In genomic region chr17:75837899-75838298, GRCh38 we compare ENCODE assay signal across 29 cellular contexts. TPM values are rescaled to one million over a fixed set of nuclear protein-coding genes. Genes with fewer than 3 reads are reported as not detected.
DNase-seq lines count a peak whose midpoint lies in the region; ATAC-seq and TF ChIP-seq lines count a peak whose summit lies in the region.
"Had no signal": no experiment of that assay in that cellular context is flagged by ENCODE, and none has a peak within 500 bp of the region (broad histone marks: within the 10 kb centered on the region; RNA-seq: fewer than 3 reads in every experiment).

No MANE protein-coding gene starts in this region.

- no peaks in the 10 kb centered on the region for H3K27me3 Mint-ChIP-seq in activated CD4-positive, alpha-beta T cell treated with anti-CD3 and anti-CD28 coated beads for 36 hours
- no peaks in the 10 kb centered on the region for H3K27me3 Mint-ChIP-seq in effector memory CD8-positive, alpha-beta T cell
- no peaks in the 10 kb centered on the region for H3K27me3 Mint-ChIP-seq in progenitor cell of endocrine pancreas
- H3K27me3 Mint-ChIP-seq: activated B cell treated with CpG ODN at 0.5 μM for 24 hours; brain; CD4-positive, CD25-positive, alpha-beta regulatory T cell; stimulated activated naive B cell treated with anti-CD40 and anti-IgM and Interleukin-4, amounts not matched to agents 10 μg/mL and 1 μg/mL and 100 μg/mL, for 72 hours had no signal

- H3K36me3 ChIP-seq in ascending aorta: peaks cover 10 to 49% of the 10 kb centered on the region in 2 donors
- H3K36me3 ChIP-seq: prostate gland, SJSA1 had no signal

- intact Hi-C loops in activated CD4-positive, alpha-beta T cell treated with anti-CD3 and anti-CD28 coated beads for 36 hours (cut with DNase I, micrococcal nuclease): no loop called here
- intact Hi-C loops in ascending aorta (cut with DNase I): no loop called here

- H3K9me3 ChIP-seq in ascending aorta: no peaks in the 10 kb centered on the region
- H3K9me3 ChIP-seq: adrenal gland, prostate gland, SJSA1, suprapubic skin had no signal

- DNase-seq in activated CD4-positive, alpha-beta T cell treated with anti-CD3 and anti-CD28 coated beads for 36 hours: no peak
- no peak for DNase-seq in activated CD4-positive, alpha-beta T cell treated with anti-CD3 and anti-CD28 coated beads for 48 hours
- DNase-seq in RWPE1 (ENCODE audit: low spot score) (no peak), progenitor cell of endocrine pancreas (ENCODE audit: low spot score, unreplicated experiment) (no peak), ascending aorta (ENCODE audit: low spot score in 2 of 2) (no peak), dermis blood vessel endothelial cell (no peak)
- DNase-seq in effector memory CD8-positive, alpha-beta T cell: no peak
- DNase-seq: activated B cell treated with CpG ODN at 0.5 μM for 24 hours; activated CD4-positive, alpha-beta T cell treated with anti-CD3 and anti-CD28 coated beads, Interleukin-2, amount 50 U/mL, for 4 hours; activated gamma-delta T cell treated with Interleukin-2 at 50 U/mL for 16 hours; CD4-positive, CD25-positive, alpha-beta regulatory T cell; effector CD4-positive, alpha-beta T cell; erythroblast; IMR-90; NCI-H1092 treated with DMSO at 0.1 percent for 48 hours; NCI-H1930; NCI-H526 treated with DMSO at 0.1 percent for 48 hours; stimulated activated CD4-positive, alpha-beta T cell treated with anti-CD3 and anti-CD28 coated beads, Interleukin-4, amount 100 ng/mL, for 24 hours; stimulated activated naive B cell treated with anti-CD40 and anti-IgM and Interleukin-4, amounts not matched to agents 10 μg/mL and 1 μg/mL and 100 μg/mL, for 72 hours; T-helper 1 cell had no signal

- peak overlapping the region; percentile 37 for H3K27ac Mint-ChIP-seq in activated CD4-positive, alpha-beta T cell treated with anti-CD3 and anti-CD28 coated beads for 36 hours
- H3K27ac Mint-ChIP-seq in effector memory CD8-positive, alpha-beta T cell: peak overlapping the region; percentile 26 to 87
- peak overlapping the region; percentile 45 for H3K27ac Mint-ChIP-seq in progenitor cell of endocrine pancreas
- H3K27ac Mint-ChIP-seq: activated B cell treated with CpG ODN at 0.5 μM for 24 hours; stimulated activated naive B cell treated with anti-CD40 and anti-IgM and Interleukin-4, amounts not matched to agents 10 μg/mL and 1 μg/mL and 100 μg/mL, for 72 hours had no signal

- no peaks in the 10 kb centered on the region for H3K4me1 ChIP-seq in ascending aorta
- H3K4me1 ChIP-seq: adrenal gland, prostate gland, SJSA1 had no signal

- H3K36me3 Mint-ChIP-seq in activated CD4-positive, alpha-beta T cell treated with anti-CD3 and anti-CD28 coated beads for 36 hours (ENCODE audit: low read depth): peaks cover 32% of the 10 kb centered on the region
- peaks cover 72% of the 10 kb centered on the region for H3K36me3 Mint-ChIP-seq in effector memory CD8-positive, alpha-beta T cell (ENCODE audit: insufficient read depth)
- H3K36me3 Mint-ChIP-seq in progenitor cell of endocrine pancreas (ENCODE audit: insufficient read depth): no peaks in the 10 kb centered on the region
- H3K36me3 Mint-ChIP-seq: brain had no signal

- TF ChIP-seq CTCF in RWPE1 (conservative IDR thresholded peaks at IDR 0.05; ENCODE audit: low read depth): no peak
- no peak for TF ChIP-seq CTCF in progenitor cell of endocrine pancreas (IDR thresholded peaks at IDR 0.05; ENCODE audit: unreplicated experiment)
- TF ChIP-seq CTCF in ascending aorta (IDR thresholded peaks at IDR 0.05): no peak

- no peak overlapping the region for H3K4me3 ChIP-seq in ascending aorta
- H3K4me3 ChIP-seq: adrenal gland, lung, prostate gland, SJSA1, suprapubic skin had no signal

- POLR2A ChIA-PET in activated CD4-positive, alpha-beta T cell treated with anti-CD3 and anti-CD28 coated beads for 36 hours (lab: Charles Lee): no interaction called here
- POLR2A ChIA-PET in RWPE1 (lab: Yijun Ruan, JAX; ENCODE audit: low non-redundant PET): no interaction called here

- H3K27me3 ChIP-seq in ascending aorta: no peaks in the 10 kb centered on the region
- H3K27me3 ChIP-seq: adrenal gland, SJSA1, suprapubic skin had no signal

- H3K27ac ChIP-seq in RWPE1 (peak overlapping the region; percentile 31), ascending aorta (no peak overlapping the region)
- H3K27ac ChIP-seq: 22Rv1, adrenal gland, prostate gland, SJSA1, suprapubic skin had no signal

- no peak for ATAC-seq in activated CD4-positive, alpha-beta T cell treated with anti-CD3 and anti-CD28 coated beads for 36 hours
- ATAC-seq in effector memory CD8-positive, alpha-beta T cell (replicated peaks): no peak
- no peak for ATAC-seq in HG02571 (IDR thresholded peaks at IDR 0.05; ENCODE audit: unreplicated experiment)
- ATAC-seq: sciatic nerve; stimulated activated naive B cell treated with anti-CD40 and anti-IgM and Interleukin-4, amounts not matched to agents 10 μg/mL and 1 μg/mL and 100 μg/mL, for 72 hours had no signal

- peaks cover 24% of the 10 kb centered on the region for H3K4me1 Mint-ChIP-seq in activated CD4-positive, alpha-beta T cell treated with anti-CD3 and anti-CD28 coated beads for 36 hours
- peaks cover 17 to 25% of the 10 kb centered on the region in 2 donors for H3K4me1 Mint-ChIP-seq in effector memory CD8-positive, alpha-beta T cell (ENCODE audit: low read depth in 2 of 2)
- peaks cover 4% of the 10 kb centered on the region for H3K4me1 Mint-ChIP-seq in progenitor cell of endocrine pancreas (ENCODE audit: low read depth)

- H3K9me3 Mint-ChIP-seq in activated CD4-positive, alpha-beta T cell treated with anti-CD3 and anti-CD28 coated beads for 36 hours (ENCODE audit: low read depth): no peaks in the 10 kb centered on the region
- H3K9me3 Mint-ChIP-seq in effector memory CD8-positive, alpha-beta T cell: no peaks in the 10 kb centered on the region
- H3K9me3 Mint-ChIP-seq in progenitor cell of endocrine pancreas (ENCODE audit: low read depth): no peaks in the 10 kb centered on the region
- H3K9me3 Mint-ChIP-seq: activated B cell treated with CpG ODN at 0.5 μM for 24 hours; CD4-positive, CD25-positive, alpha-beta regulatory T cell; stimulated activated naive B cell treated with anti-CD40 and anti-IgM and Interleukin-4, amounts not matched to agents 10 μg/mL and 1 μg/mL and 100 μg/mL, for 72 hours had no signal

- CTCF ChIA-PET in activated CD4-positive, alpha-beta T cell treated with anti-CD3 and anti-CD28 coated beads for 36 hours (lab: Charles Lee): interaction anchor here (1.2 kb wide), 1 partner anchor 9 kb away, joined by 4 read pairs; no protein-coding TSS in a partner anchor
- CTCF ChIA-PET in RWPE1 (lab: Yijun Ruan, JAX): no interaction called here

- no peak overlapping the region for H3K4me3 Mint-ChIP-seq in activated CD4-positive, alpha-beta T cell treated with anti-CD3 and anti-CD28 coated beads for 36 hours
- H3K4me3 Mint-ChIP-seq in effector memory CD8-positive, alpha-beta T cell: peak overlapping the region in 1 of 2 donors; percentile 37
- no peak overlapping the region for H3K4me3 Mint-ChIP-seq in progenitor cell of endocrine pancreas (ENCODE audit: low read depth)
- H3K4me3 Mint-ChIP-seq: activated B cell treated with CpG ODN at 0.5 μM for 24 hours; brain; stimulated activated naive B cell treated with anti-CD40 and anti-IgM and Interleukin-4, amounts not matched to agents 10 μg/mL and 1 μg/mL and 100 μg/mL, for 72 hours had no signal

RNA-seq across cellular contexts. Expression of gene UNC13D, which starts 6.3 kb away (rescaled TPM):
- total RNA-seq in activated CD4-positive, alpha-beta T cell treated with anti-CD3 and anti-CD28 coated beads for 36 hours: 100 to 1,000 TPM; 106 to 133 TPM
- total RNA-seq in progenitor cell of endocrine pancreas: 2.7 and 3.1 TPM in 2 replicates
- 33.1 TPM for total RNA-seq in ascending aorta
- 3.2 and 3.4 TPM in 2 replicates for total RNA-seq in dermis blood vessel endothelial cell
- total RNA-seq: SJSA1 had no signal

RNA-seq across cellular contexts. Expression of gene WBP2, which starts 17.2 kb away (rescaled TPM):
- 10 to 100 TPM; 68.7 to 74.1 TPM for total RNA-seq in activated CD4-positive, alpha-beta T cell treated with anti-CD3 and anti-CD28 coated beads for 36 hours
- total RNA-seq in progenitor cell of endocrine pancreas (47.9 and 57.7 TPM in 2 replicates), ascending aorta (50.7 TPM), dermis blood vessel endothelial cell (19.2 and 54.3 TPM in 2 replicates)

RNA-seq across cellular contexts. Expression of gene TRIM47, which starts 40.5 kb away (rescaled TPM):
- total RNA-seq in activated CD4-positive, alpha-beta T cell treated with anti-CD3 and anti-CD28 coated beads for 36 hours: 10 to 100 TPM; 13.4 to 19.9 TPM
- 0.42 and 1.0 TPM in 2 replicates for total RNA-seq in progenitor cell of endocrine pancreas
- 132 TPM for total RNA-seq in ascending aorta
- total RNA-seq in dermis blood vessel endothelial cell: 89.1 and 109 TPM in 2 replicates

RNA-seq across cellular contexts. Expression of gene UNK, which starts 53.3 kb away (rescaled TPM):
- total RNA-seq in activated CD4-positive, alpha-beta T cell treated with anti-CD3 and anti-CD28 coated beads for 36 hours: 10 to 100 TPM; 24.5 to 33.7 TPM
- total RNA-seq in progenitor cell of endocrine pancreas: 70.0 and 72.8 TPM in 2 replicates
- total RNA-seq in ascending aorta: 73.9 TPM
- total RNA-seq in dermis blood vessel endothelial cell: 10.9 and 12.4 TPM in 2 replicates

RNA-seq across cellular contexts. Expression of gene TRIM65, which starts 58.9 kb away (rescaled TPM):
- total RNA-seq in activated CD4-positive, alpha-beta T cell treated with anti-CD3 and anti-CD28 coated beads for 36 hours: 10 to 100 TPM; 28.9 to 31.9 TPM
- total RNA-seq in progenitor cell of endocrine pancreas (13.9 and 17.1 TPM in 2 replicates), ascending aorta (43.3 TPM), dermis blood vessel endothelial cell (42.4 and 43.1 TPM in 2 replicates)
